7 cellular contexts compared by ENCODE assay signal in the genomic region with DNA sequence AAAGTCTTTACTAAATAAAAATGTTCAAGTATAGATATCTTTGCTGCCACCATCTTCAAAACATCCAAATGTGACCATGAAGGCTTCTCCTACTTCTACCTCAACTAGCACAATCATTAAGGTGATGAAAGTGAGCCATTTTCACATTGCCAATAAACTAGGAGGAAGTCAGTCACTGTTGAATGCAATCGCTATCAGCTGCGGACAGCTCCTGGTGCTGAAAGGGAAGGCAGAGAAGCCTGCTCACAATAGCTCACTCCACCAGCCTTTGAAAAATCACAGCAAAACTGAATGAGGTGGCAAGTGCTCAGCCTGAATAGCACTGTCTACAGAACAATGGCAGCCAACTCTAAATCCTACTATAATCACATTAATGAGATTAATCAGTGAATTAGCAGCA.
DNase-seq lines count a peak whose midpoint lies in the region; ATAC-seq and TF ChIP-seq lines count a peak whose summit lies in the region.

No MANE protein-coding gene starts in this region.

- no peaks in the 10 kb centered on the region for H3K4me1 ChIP-seq in HAP-1

- in situ Hi-C loops in GM13977 (cut with MboI; ENCODE audit: low pct_unique_long_range_greater_than_20kb, low sequenced_read_pairs, unreplicated experiment) (no loop called here), HAP-1 (cut with MboI; ENCODE audit: low sequenced_read_pairs) (no loop called here)

- no peak overlapping the region for H3K4me3 ChIP-seq in HAP-1

- no peaks in the 10 kb centered on the region for H3K9me3 ChIP-seq in HAP-1

- peak; percentile 7 for DNase-seq in GM13977 (ENCODE audit: low spot score)
- DNase-seq in NCI-H1048 (lab: John Stamatoyannopoulos, UW), result peak; percentile 14
- DNase-seq in SHP77 (lab: John Stamatoyannopoulos, UW), result peak; percentile 54 to 65
- DNase-seq in kidney tubule cell (ENCODE audit: low spot score), result peak; percentile 4
- no peak for DNase-seq in HAP-1 (ENCODE audit: low spot score in 2 of 2)

- ATAC-seq in GM21723 (IDR thresholded peaks at IDR 0.05; ENCODE audit: unreplicated experiment) (no peak), GM18498 (IDR thresholded peaks at IDR 0.05; ENCODE audit: unreplicated experiment) (no peak)

- H3K27me3 ChIP-seq in HAP-1 (ENCODE audit: low read depth), result no peaks in the 10 kb centered on the region

- no peak for TF ChIP-seq CTCF in GM13977 (IDR thresholded peaks at IDR 0.05; ENCODE audit: extremely low read depth, insufficient read depth, missing control alignments)

- no peaks in the 10 kb centered on the region for H3K36me3 ChIP-seq in HAP-1 (replicated peaks)

Comparison
In these comparisons a context has a peak if more than half of its experiments do, and no peak if none do; other contexts are left out.
1. DNase-seq: peak in GM13977 (single experiment), NCI-H1048 (single experiment), SHP77 (2 of 2) and kidney tubule cell (single experiment); none in HAP-1 (0 of 2).